26 cellular contexts compared by ENCODE assay signal in genomic region chr9:130339306-130339705, GRCh38.
"Had no signal": no experiment of that assay in that cellular context is flagged by ENCODE, and none has a peak within 500 bp of the region (broad histone marks: within the 10 kb centered on the region; RNA-seq: fewer than 3 reads in every experiment).

No MANE protein-coding gene starts in this region.

- H3K27me3 ChIP-seq: colonic mucosa had no signal

- H3K4me1 ChIP-seq: colonic mucosa, gastrocnemius medialis, heart right ventricle, left lung, lower lobe of right lung had no signal

- H3K27ac ChIP-seq: colonic mucosa, epithelial cell of prostate, esophagus squamous epithelium, gastrocnemius medialis, heart right ventricle, left lung, lower lobe of right lung had no signal

- H3K36me3 ChIP-seq: colonic mucosa, esophagus squamous epithelium, gastrocnemius medialis, heart right ventricle, left lung, lower lobe of right lung had no signal

- ATAC-seq: effector memory CD8-positive, alpha-beta T cell; esophagus mucosa; gastrocnemius medialis; heart right ventricle; left cardiac atrium; left lung; left ventricle myocardium superior; lower lobe of right lung; mucosa of descending colon had no signal

- DNase-seq: colonic mucosa; cortex of kidney; effector CD8-positive, alpha-beta T cell; effector memory CD8-positive, alpha-beta T cell; endodermal cell; erythroblast; esophagus squamous epithelium; foreskin fibroblast; foreskin melanocyte; gastrocnemius medialis; glutamatergic neuron; head of caudate nucleus; heart right ventricle; hippocampal formation; left cardiac atrium; left lung; left ventricle myocardium superior; lower lobe of right lung; mesenchymal stem cell; mucosa of descending colon; naive B cell had no signal

- H3K4me3 ChIP-seq: colonic mucosa, esophagus squamous epithelium, gastrocnemius medialis, heart right ventricle, left lung, lower lobe of right lung, mucosa of descending colon had no signal

- H3K9me3 ChIP-seq: colonic mucosa, esophagus squamous epithelium, gastrocnemius medialis, heart right ventricle, left lung, lower lobe of right lung, mucosa of descending colon had no signal

- FAIRE-seq: endometrium, islet of Langerhans, keratinocyte had no signal
